ENCODE assay signal across 16 cellular contexts in genomic region chr22:49780281-49780991, GRCh38. TPM values are rescaled to one million over a fixed set of nuclear protein-coding genes. Genes with fewer than 3 reads are reported as not detected.
DNase-seq lines count a peak whose midpoint lies in the region; TF ChIP-seq lines count a peak whose summit lies in the region.
"Had no signal": no experiment of that assay in that cellular context is flagged by ENCODE, and none has a peak within 500 bp of the region (broad histone marks: within the 10 kb centered on the region; RNA-seq: fewer than 3 reads in every experiment).

No MANE protein-coding gene starts in this region.

- H3K4me3 ChIP-seq in A673 (ENCODE audit: low read depth, low read length, poor library complexity, severe bottlenecking): no peak overlapping the region

- peaks cover 37% of the 10 kb centered on the region for H3K4me1 Mint-ChIP-seq in nephron

- H3K9me3 Mint-ChIP-seq in nephron: no peaks in the 10 kb centered on the region
- H3K9me3 Mint-ChIP-seq: activated naive CD8-positive, alpha-beta T cell treated with anti-CD3 and anti-CD28 coated beads, Interleukin-2, amount 10 ng/mL, durations not matched to agents 7 days and 5 days had no signal

- H3K4me3 Mint-ChIP-seq in nephron: peak overlapping the region in 2 of 3 experiments; percentile 26 to 58
- H3K4me3 Mint-ChIP-seq: activated naive CD8-positive, alpha-beta T cell treated with anti-CD3 and anti-CD28 coated beads, Interleukin-2, amount 10 ng/mL, durations not matched to agents 7 days and 5 days had no signal

- peaks cover 21% of the 10 kb centered on the region for H3K4me1 ChIP-seq in A673 (ENCODE audit: insufficient read depth, low read length, poor library complexity, severe bottlenecking)

- no peaks in the 10 kb centered on the region for H3K27me3 ChIP-seq in A673 (replicated peaks; ENCODE audit: insufficient read depth, low read depth, low read length, poor library complexity)

- POLR2A ChIA-PET in A673 (lab: Charles Lee; ENCODE audit: low non-redundant PET): no interaction called here

- in situ Hi-C loops in GM13976 (cut with MboI; ENCODE audit: low sequenced_read_pairs, unreplicated experiment): no loop called here

- peaks cover 42% of the 10 kb centered on the region for H3K36me3 ChIP-seq in A673 (ENCODE audit: insufficient read depth, low read length, poor library complexity, severe bottlenecking)

- TF ChIP-seq CTCF in A673 (conservative IDR thresholded peaks at IDR 0.05; ENCODE audit: low read depth, low read length) (no peak), nephron (IDR thresholded peaks at IDR 0.05; ENCODE audit: unreplicated experiment in 3 of 3) (no peak), GM13976 (IDR thresholded peaks at IDR 0.05; ENCODE audit: borderline replicate concordance, control extremely low read depth, extremely low read depth, insufficient read depth, missing control alignments) (no peak), GM10266 (IDR thresholded peaks at IDR 0.05; ENCODE audit: control insufficient read depth, insufficient read depth, low read depth, missing control alignments) (no peak)

- peaks cover 32% of the 10 kb centered on the region for H3K36me3 Mint-ChIP-seq in nephron (ENCODE audit: low read depth)

- CTCF ChIA-PET in A673 (lab: Charles Lee): no interaction called here

- peak overlapping the region; percentile 27 to 55 (median 48) for H3K27ac Mint-ChIP-seq in nephron
- H3K27ac Mint-ChIP-seq: activated naive CD8-positive, alpha-beta T cell treated with anti-CD3 and anti-CD28 coated beads, Interleukin-2, amount 10 ng/mL, durations not matched to agents 7 days and 5 days had no signal

- peak; percentile 61 for DNase-seq in A673 (ENCODE audit: low spot score)
- DNase-seq in MV-4-11 (lab: John Stamatoyannopoulos, UW): peak; percentile 76
- peak; percentile 26 for DNase-seq in fibroblast of gingiva (ENCODE audit: low read depth)
- no peak for DNase-seq in GM13976 (ENCODE audit: low spot score)
- DNase-seq in NCI-H2171 treated with DMSO at 0.1 percent for 48 hours (lab: John Stamatoyannopoulos, UW): no peak
- no peak for DNase-seq in stimulated activated CD8-positive, alpha-beta memory T cell treated with anti-CD3 and anti-CD28 coated beads, Interleukin-4, amount 100 ng/mL, for 48 hours
- no peak for DNase-seq in GM10266 (ENCODE audit: extremely low spot score)
- DNase-seq: activated naive CD8-positive, alpha-beta T cell treated with anti-CD3 and anti-CD28 coated beads, Interleukin-2, amount 10 ng/mL, durations not matched to agents 7 days and 5 days; effector memory CD4-positive, alpha-beta T cell; GOT3; NCI-H187; NCI-H524 treated with DMSO at 0.1 percent for 48 hours; OCI-M1; SK-N-SH; stimulated activated CD4-positive, alpha-beta T cell treated with anti-CD3 and anti-CD28 coated beads, Interleukin-1b, Interleukin-23, amount 100 ng/mL, for 48 hours had no signal

- intact Hi-C loops in A673 (cut with micrococcal nuclease; ENCODE audit: unreplicated experiment): no loop called here

- no TSS peak for BruUV-seq in A673 (replicated peaks; lab: Mats Ljungman, UMichigan)

- no peaks in the 10 kb centered on the region for H3K27me3 Mint-ChIP-seq in nephron (ENCODE audit: low read depth)
- H3K27me3 Mint-ChIP-seq: activated naive CD8-positive, alpha-beta T cell treated with anti-CD3 and anti-CD28 coated beads, Interleukin-2, amount 10 ng/mL, durations not matched to agents 7 days and 5 days had no signal

- peak overlapping the region; percentile 61 for H3K27ac ChIP-seq in A673 (ENCODE audit: low read depth, low read length, poor library complexity, severe bottlenecking)

- no peaks in the 10 kb centered on the region for H3K9me3 ChIP-seq in A673 (ENCODE audit: low read depth, low read length, poor library complexity, severe bottlenecking)
- H3K9me3 ChIP-seq: SK-N-SH had no signal

RNA-seq across cellular contexts. Expression of gene BRD1, which starts 47.2 kb away (rescaled TPM):
- 47.2 and 51.2 TPM in 2 replicates for total RNA-seq in A673 (2021)

Comparison
In these comparisons a context has a peak if more than half of its experiments do, and no peak if none do; other contexts are left out.
1. DNase-seq: peak in A673 (single experiment), MV-4-11 (single experiment) and fibroblast of gingiva (single experiment); none in GM13976 (single experiment), NCI-H2171 treated with DMSO at 0.1 percent for 48 hours (single experiment), stimulated activated CD8-positive, alpha-beta memory T cell treated with anti-CD3 and anti-CD28 coated beads, Interleukin-4, amount 100 ng/mL, for 48 hours (single experiment) and GM10266 (single experiment).